In the genomic region with DNA sequence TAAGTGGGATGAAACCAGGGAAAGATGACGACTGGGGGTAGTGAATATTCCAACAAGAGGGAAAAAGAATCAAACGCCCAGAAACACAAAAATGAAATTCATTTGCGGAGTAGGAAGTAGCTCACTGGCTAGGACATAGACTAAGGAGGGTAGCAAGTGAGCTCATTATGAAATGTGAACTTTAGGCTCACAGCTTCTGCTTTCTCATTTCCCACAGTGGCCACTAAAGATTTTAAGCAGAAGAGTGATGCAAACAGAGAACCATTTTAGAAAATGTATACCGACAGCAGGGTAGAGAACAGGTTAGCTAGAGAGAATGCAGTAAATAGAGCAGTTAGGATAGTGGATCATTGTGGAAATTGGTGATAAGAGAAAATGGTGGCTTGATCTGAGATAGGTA, we compare ENCODE assay signal across 1 cellular context.
TF ChIP-seq lines count a peak whose summit lies in the region.

No MANE protein-coding gene starts in this region.

TF ChIP-seq in WTC11, 78 proteins besides CTCF, POLR2A, EP300 and RAD21 (continued from another document):
- TF ChIP-seq, protein P1, sequence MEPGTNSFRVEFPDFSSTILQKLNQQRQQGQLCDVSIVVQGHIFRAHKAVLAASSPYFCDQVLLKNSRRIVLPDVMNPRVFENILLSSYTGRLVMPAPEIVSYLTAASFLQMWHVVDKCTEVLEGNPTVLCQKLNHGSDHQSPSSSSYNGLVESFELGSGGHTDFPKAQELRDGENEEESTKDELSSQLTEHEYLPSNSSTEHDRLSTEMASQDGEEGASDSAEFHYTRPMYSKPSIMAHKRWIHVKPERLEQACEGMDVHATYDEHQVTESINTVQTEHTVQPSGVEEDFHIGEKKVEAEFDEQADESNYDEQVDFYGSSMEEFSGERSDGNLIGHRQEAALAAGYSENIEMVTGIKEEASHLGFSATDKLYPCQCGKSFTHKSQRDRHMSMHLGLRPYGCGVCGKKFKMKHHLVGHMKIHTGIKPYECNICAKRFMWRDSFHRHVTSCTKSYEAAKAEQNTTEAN (CRISPR knock-in tag; IDR thresholded peaks at IDR 0.05), result no peak
- TF ChIP-seq ETV6 (CRISPR knock-in tag; IDR thresholded peaks at IDR 0.05) (no peak), OVOL2 (CRISPR knock-in tag; IDR thresholded peaks at IDR 0.05; ENCODE audit: borderline replicate concordance) (no peak), ZNF416 (CRISPR knock-in tag; IDR thresholded peaks at IDR 0.05) (no peak), NR1H2 (CRISPR knock-in tag; IDR thresholded peaks at IDR 0.05) (no peak), RORB (CRISPR knock-in tag; IDR thresholded peaks at IDR 0.05) (no peak), IRF2 (CRISPR knock-in tag; IDR thresholded peaks at IDR 0.05; ENCODE audit: borderline replicate concordance, low read depth) (no peak), NR2C2 (CRISPR knock-in tag; IDR thresholded peaks at IDR 0.05) (no peak)
- TF ChIP-seq, protein P2, sequence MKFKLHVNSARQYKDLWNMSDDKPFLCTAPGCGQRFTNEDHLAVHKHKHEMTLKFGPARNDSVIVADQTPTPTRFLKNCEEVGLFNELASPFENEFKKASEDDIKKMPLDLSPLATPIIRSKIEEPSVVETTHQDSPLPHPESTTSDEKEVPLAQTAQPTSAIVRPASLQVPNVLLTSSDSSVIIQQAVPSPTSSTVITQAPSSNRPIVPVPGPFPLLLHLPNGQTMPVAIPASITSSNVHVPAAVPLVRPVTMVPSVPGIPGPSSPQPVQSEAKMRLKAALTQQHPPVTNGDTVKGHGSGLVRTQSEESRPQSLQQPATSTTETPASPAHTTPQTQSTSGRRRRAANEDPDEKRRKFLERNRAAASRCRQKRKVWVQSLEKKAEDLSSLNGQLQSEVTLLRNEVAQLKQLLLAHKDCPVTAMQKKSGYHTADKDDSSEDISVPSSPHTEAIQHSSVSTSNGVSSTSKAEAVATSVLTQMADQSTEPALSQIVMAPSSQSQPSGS (CRISPR knock-in tag; IDR thresholded peaks at IDR 0.05; ENCODE audit: borderline replicate concordance, low read depth), result no peak
- TF ChIP-seq, protein P3, sequence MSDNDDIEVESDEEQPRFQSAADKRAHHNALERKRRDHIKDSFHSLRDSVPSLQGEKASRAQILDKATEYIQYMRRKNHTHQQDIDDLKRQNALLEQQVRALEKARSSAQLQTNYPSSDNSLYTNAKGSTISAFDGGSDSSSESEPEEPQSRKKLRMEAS (CRISPR knock-in tag; IDR thresholded peaks at IDR 0.05), result no peak
- TF ChIP-seq, protein P4, sequence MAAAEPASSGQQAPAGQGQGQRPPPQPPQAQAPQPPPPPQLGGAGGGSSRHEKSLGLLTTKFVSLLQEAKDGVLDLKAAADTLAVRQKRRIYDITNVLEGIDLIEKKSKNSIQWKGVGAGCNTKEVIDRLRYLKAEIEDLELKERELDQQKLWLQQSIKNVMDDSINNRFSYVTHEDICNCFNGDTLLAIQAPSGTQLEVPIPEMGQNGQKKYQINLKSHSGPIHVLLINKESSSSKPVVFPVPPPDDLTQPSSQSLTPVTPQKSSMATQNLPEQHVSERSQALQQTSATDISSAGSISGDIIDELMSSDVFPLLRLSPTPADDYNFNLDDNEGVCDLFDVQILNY (CRISPR knock-in tag; IDR thresholded peaks at IDR 0.05), result no peak
- TF ChIP-seq, protein P5, sequence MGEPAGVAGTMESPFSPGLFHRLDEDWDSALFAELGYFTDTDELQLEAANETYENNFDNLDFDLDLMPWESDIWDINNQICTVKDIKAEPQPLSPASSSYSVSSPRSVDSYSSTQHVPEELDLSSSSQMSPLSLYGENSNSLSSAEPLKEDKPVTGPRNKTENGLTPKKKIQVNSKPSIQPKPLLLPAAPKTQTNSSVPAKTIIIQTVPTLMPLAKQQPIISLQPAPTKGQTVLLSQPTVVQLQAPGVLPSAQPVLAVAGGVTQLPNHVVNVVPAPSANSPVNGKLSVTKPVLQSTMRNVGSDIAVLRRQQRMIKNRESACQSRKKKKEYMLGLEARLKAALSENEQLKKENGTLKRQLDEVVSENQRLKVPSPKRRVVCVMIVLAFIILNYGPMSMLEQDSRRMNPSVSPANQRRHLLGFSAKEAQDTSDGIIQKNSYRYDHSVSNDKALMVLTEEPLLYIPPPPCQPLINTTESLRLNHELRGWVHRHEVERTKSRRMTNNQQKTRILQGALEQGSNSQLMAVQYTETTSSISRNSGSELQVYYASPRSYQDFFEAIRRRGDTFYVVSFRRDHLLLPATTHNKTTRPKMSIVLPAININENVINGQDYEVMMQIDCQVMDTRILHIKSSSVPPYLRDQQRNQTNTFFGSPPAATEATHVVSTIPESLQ (CRISPR knock-in tag; IDR thresholded peaks at IDR 0.05), result no peak
- TF ChIP-seq, protein P6, sequence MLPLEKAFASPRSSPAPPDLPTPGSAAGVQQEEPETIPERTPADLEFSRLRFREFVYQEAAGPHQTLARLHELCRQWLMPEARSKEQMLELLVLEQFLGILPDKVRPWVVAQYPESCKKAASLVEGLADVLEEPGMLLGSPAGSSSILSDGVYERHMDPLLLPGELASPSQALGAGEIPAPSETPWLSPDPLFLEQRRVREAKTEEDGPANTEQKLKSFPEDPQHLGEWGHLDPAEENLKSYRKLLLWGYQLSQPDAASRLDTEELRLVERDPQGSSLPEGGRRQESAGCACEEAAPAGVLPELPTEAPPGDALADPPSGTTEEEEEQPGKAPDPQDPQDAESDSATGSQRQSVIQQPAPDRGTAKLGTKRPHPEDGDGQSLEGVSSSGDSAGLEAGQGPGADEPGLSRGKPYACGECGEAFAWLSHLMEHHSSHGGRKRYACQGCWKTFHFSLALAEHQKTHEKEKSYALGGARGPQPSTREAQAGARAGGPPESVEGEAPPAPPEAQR (CRISPR knock-in tag; IDR thresholded peaks at IDR 0.05), result no peak
- TF ChIP-seq, protein P7, sequence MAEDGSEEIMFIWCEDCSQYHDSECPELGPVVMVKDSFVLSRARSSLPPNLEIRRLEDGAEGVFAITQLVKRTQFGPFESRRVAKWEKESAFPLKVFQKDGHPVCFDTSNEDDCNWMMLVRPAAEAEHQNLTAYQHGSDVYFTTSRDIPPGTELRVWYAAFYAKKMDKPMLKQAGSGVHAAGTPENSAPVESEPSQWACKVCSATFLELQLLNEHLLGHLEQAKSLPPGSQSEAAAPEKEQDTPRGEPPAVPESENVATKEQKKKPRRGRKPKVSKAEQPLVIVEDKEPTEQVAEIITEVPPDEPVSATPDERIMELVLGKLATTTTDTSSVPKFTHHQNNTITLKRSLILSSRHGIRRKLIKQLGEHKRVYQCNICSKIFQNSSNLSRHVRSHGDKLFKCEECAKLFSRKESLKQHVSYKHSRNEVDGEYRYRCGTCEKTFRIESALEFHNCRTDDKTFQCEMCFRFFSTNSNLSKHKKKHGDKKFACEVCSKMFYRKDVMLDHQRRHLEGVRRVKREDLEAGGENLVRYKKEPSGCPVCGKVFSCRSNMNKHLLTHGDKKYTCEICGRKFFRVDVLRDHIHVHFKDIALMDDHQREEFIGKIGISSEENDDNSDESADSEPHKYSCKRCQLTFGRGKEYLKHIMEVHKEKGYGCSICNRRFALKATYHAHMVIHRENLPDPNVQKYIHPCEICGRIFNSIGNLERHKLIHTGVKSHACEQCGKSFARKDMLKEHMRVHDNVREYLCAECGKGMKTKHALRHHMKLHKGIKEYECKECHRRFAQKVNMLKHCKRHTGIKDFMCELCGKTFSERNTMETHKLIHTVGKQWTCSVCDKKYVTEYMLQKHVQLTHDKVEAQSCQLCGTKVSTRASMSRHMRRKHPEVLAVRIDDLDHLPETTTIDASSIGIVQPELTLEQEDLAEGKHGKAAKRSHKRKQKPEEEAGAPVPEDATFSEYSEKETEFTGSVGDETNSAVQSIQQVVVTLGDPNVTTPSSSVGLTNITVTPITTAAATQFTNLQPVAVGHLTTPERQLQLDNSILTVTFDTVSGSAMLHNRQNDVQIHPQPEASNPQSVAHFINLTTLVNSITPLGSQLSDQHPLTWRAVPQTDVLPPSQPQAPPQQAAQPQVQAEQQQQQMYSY (CRISPR knock-in tag; IDR thresholded peaks at IDR 0.05), result no peak
